In genomic region chr2:164761737-164762460, GRCh38 we compare ENCODE assay signal across 13 cellular contexts.
A peak's percentile ranks its signal among the peaks of the same experiment; 100 is the strongest.
DNase-seq lines count a peak whose midpoint lies in the region; ATAC-seq and TF ChIP-seq lines count a peak whose summit lies in the region.
"Had no signal": no experiment of that assay in that cellular context is flagged by ENCODE, and none has a peak within 500 bp of the region (broad histone marks: within the 10 kb centered on the region; RNA-seq: fewer than 3 reads in every experiment).

No MANE protein-coding gene starts in this region.

- intact Hi-C loops in activated T-helper 1 cell treated with anti-CD3 and anti-CD28 coated beads, Interleukin-12 subunit alpha, Interleukin-12 subunit beta, Interleukin-2, Interleukin-4 antibody, amounts not matched to agents 30 ng/mL and 10 ng/mL and 1 ng/mL, durations not matched to agents 14 hours and 24 hours and 36 hours (cut with micrococcal nuclease) = no loop called here
- intact Hi-C loops in mucosa of descending colon (cut with DNase I, micrococcal nuclease) = no loop called here
- intact Hi-C loops in CD8-positive, alpha-beta T cell (cut with DNase I, micrococcal nuclease) = no loop called here

- no peak overlapping the region for H3K4me3 Mint-ChIP-seq in activated T-helper 1 cell treated with anti-CD3 and anti-CD28 coated beads, Interleukin-12 subunit alpha, Interleukin-12 subunit beta, Interleukin-2, Interleukin-4 antibody, amounts not matched to agents 30 ng/mL and 10 ng/mL and 1 ng/mL, durations not matched to agents 14 hours and 24 hours and 36 hours
- no peak overlapping the region for H3K4me3 Mint-ChIP-seq in CD8-positive, alpha-beta T cell
- H3K4me3 Mint-ChIP-seq: GM23338 had no signal

- no peaks in the 10 kb centered on the region for H3K4me1 Mint-ChIP-seq in activated T-helper 1 cell treated with anti-CD3 and anti-CD28 coated beads, Interleukin-12 subunit alpha, Interleukin-12 subunit beta, Interleukin-2, Interleukin-4 antibody, amounts not matched to agents 30 ng/mL and 10 ng/mL and 1 ng/mL, durations not matched to agents 14 hours and 24 hours and 36 hours (ENCODE audit: low read depth)
- H3K4me1 Mint-ChIP-seq in CD8-positive, alpha-beta T cell (ENCODE audit: low read depth) = no peaks in the 10 kb centered on the region
- H3K4me1 Mint-ChIP-seq: GM23338 had no signal

- H3K4me2 ChIP-seq in DOHH2 (ENCODE audit: low read length) = peak overlapping the region; percentile 50
- H3K4me2 ChIP-seq: GM23338 had no signal

- H3K27me3 ChIP-seq in DOHH2 (ENCODE audit: control insufficient read depth, low read length) = no peaks in the 10 kb centered on the region
- no peaks in the 10 kb centered on the region for H3K27me3 ChIP-seq in CD8-positive, alpha-beta T cell (ENCODE audit: insufficient read depth, low read length)
- H3K27me3 ChIP-seq: BE2C, ovary had no signal

- H3K4me3 ChIP-seq in DOHH2 (ENCODE audit: low read length) = peak overlapping the region; percentile 68
- no peak overlapping the region for H3K4me3 ChIP-seq in mucosa of descending colon
- H3K4me3 ChIP-seq in CD8-positive, alpha-beta T cell (ENCODE audit: low read depth, low read length) = no peak overlapping the region
- H3K4me3 ChIP-seq: GM23338, ovary had no signal

- no peak overlapping the region for H3K27ac Mint-ChIP-seq in activated T-helper 1 cell treated with anti-CD3 and anti-CD28 coated beads, Interleukin-12 subunit alpha, Interleukin-12 subunit beta, Interleukin-2, Interleukin-4 antibody, amounts not matched to agents 30 ng/mL and 10 ng/mL and 1 ng/mL, durations not matched to agents 14 hours and 24 hours and 36 hours
- H3K27ac Mint-ChIP-seq in CD8-positive, alpha-beta T cell = no peak overlapping the region
- H3K27ac Mint-ChIP-seq: GM23338 had no signal

- no peaks in the 10 kb centered on the region for H3K27me3 Mint-ChIP-seq in activated T-helper 1 cell treated with anti-CD3 and anti-CD28 coated beads, Interleukin-12 subunit alpha, Interleukin-12 subunit beta, Interleukin-2, Interleukin-4 antibody, amounts not matched to agents 30 ng/mL and 10 ng/mL and 1 ng/mL, durations not matched to agents 14 hours and 24 hours and 36 hours (ENCODE audit: insufficient read depth)
- H3K27me3 Mint-ChIP-seq in CD8-positive, alpha-beta T cell (ENCODE audit: low read depth) = no peaks in the 10 kb centered on the region

- H3K36me3 Mint-ChIP-seq in activated T-helper 1 cell treated with anti-CD3 and anti-CD28 coated beads, Interleukin-12 subunit alpha, Interleukin-12 subunit beta, Interleukin-2, Interleukin-4 antibody, amounts not matched to agents 30 ng/mL and 10 ng/mL and 1 ng/mL, durations not matched to agents 14 hours and 24 hours and 36 hours (ENCODE audit: low read depth) = no peaks in the 10 kb centered on the region
- no peaks in the 10 kb centered on the region for H3K36me3 Mint-ChIP-seq in CD8-positive, alpha-beta T cell

- peaks cover 5% of the 10 kb centered on the region; the same call in 1 of the 2 replicates for H3F3A ChIP-seq in DOHH2 (ENCODE audit: control insufficient read depth, insufficient read depth)

- H3K9me2 ChIP-seq in DOHH2 (replicated peaks; ENCODE audit: control insufficient read depth, low read length) = no peaks in the 10 kb centered on the region

- H3K4me1 ChIP-seq in DOHH2 (ENCODE audit: control insufficient read depth, low read length) = peaks cover 60% of the 10 kb centered on the region
- H3K4me1 ChIP-seq in mucosa of descending colon (ENCODE audit: low read depth) = no peaks in the 10 kb centered on the region
- H3K4me1 ChIP-seq in CD8-positive, alpha-beta T cell (ENCODE audit: insufficient read depth, low read length) = no peaks in the 10 kb centered on the region
- H3K4me1 ChIP-seq: BE2C had no signal

- no peaks in the 10 kb centered on the region for H3K9me3 ChIP-seq in DOHH2 (ENCODE audit: control insufficient read depth, insufficient read depth, low read length)
- no peaks in the 10 kb centered on the region for H3K9me3 ChIP-seq in mucosa of descending colon
- H3K9me3 ChIP-seq in CD8-positive, alpha-beta T cell (ENCODE audit: low read length) = no peaks in the 10 kb centered on the region
- H3K9me3 ChIP-seq: BE2C, ovary had no signal

- peak overlapping the region; percentile 78 for H3K27ac ChIP-seq in DOHH2 (ENCODE audit: low read depth, low read length)
- H3K27ac ChIP-seq in CD8-positive, alpha-beta T cell (ENCODE audit: low read depth, low read length) = no peak overlapping the region
- H3K27ac ChIP-seq: HL-60, ovary had no signal

- POLR2A ChIA-PET in CD8-positive, alpha-beta T cell (lab: Charles Lee) = no interaction called here

- TF ChIP-seq CTCF in DOHH2 (IDR thresholded peaks at IDR 0.05; ENCODE audit: low read depth, low read length, poor library complexity, severe bottlenecking) (no peak), mucosa of descending colon (IDR thresholded peaks at IDR 0.05) (no peak)
- no peak for TF ChIP-seq CTCF in CD8-positive, alpha-beta T cell (IDR thresholded peaks at IDR 0.05)

- H3K36me3 ChIP-seq in DOHH2 (ENCODE audit: control insufficient read depth, low read length) = no peaks in the 10 kb centered on the region
- no peaks in the 10 kb centered on the region for H3K36me3 ChIP-seq in mucosa of descending colon (ENCODE audit: low read depth)
- H3K36me3 ChIP-seq in CD8-positive, alpha-beta T cell (ENCODE audit: insufficient read depth, low read length) = no peaks in the 10 kb centered on the region
- H3K36me3 ChIP-seq: BE2C, ovary had no signal

- H3K9me3 Mint-ChIP-seq in activated T-helper 1 cell treated with anti-CD3 and anti-CD28 coated beads, Interleukin-12 subunit alpha, Interleukin-12 subunit beta, Interleukin-2, Interleukin-4 antibody, amounts not matched to agents 30 ng/mL and 10 ng/mL and 1 ng/mL, durations not matched to agents 14 hours and 24 hours and 36 hours = no peaks in the 10 kb centered on the region
- no peaks in the 10 kb centered on the region for H3K9me3 Mint-ChIP-seq in CD8-positive, alpha-beta T cell
- H3K9me3 Mint-ChIP-seq: GM23338 had no signal

- H4K20me1 ChIP-seq in DOHH2 (ENCODE audit: control insufficient read depth, insufficient read depth, low read depth, low read length) = no peaks in the 10 kb centered on the region

- DNase-seq in activated T-helper 1 cell treated with anti-CD3 and anti-CD28 coated beads, Interleukin-12 subunit alpha, Interleukin-12 subunit beta, Interleukin-2, Interleukin-4 antibody, amounts not matched to agents 30 ng/mL and 10 ng/mL and 1 ng/mL, durations not matched to agents 14 hours and 24 hours and 36 hours (ENCODE audit: low spot score) = no peak
- no peak for DNase-seq in mucosa of descending colon
- DNase-seq in CD8-positive, alpha-beta T cell = no peak
- DNase-seq: BE2C, SIG-M5 had no signal

- CTCF ChIA-PET in CD8-positive, alpha-beta T cell (lab: Charles Lee) = no interaction called here

- H3K79me2 ChIP-seq in DOHH2 (ENCODE audit: control insufficient read depth, low read length) = peaks cover 25% of the 10 kb centered on the region

- ATAC-seq in GM19397 (IDR thresholded peaks at IDR 0.05; ENCODE audit: unreplicated experiment) (peak; percentile 2), HG03280 (IDR thresholded peaks at IDR 0.05; ENCODE audit: unreplicated experiment) (peak; percentile 6), esophagus mucosa (peak; percentile 45), HG03097 (IDR thresholded peaks at IDR 0.05; ENCODE audit: low FRiP score, unreplicated experiment) (no peak), mucosa of descending colon (no peak)
- ATAC-seq in CD8-positive, alpha-beta T cell = no peak
- ATAC-seq: GM23338 had no signal

Comparison
In these comparisons a context has a peak if more than half of its experiments do, and no peak if none do; other contexts are left out.
1. ATAC-seq: peak in GM19397 (single experiment), HG03280 (single experiment) and esophagus mucosa (single experiment); none in HG03097 (single experiment), mucosa of descending colon (single experiment) and CD8-positive, alpha-beta T cell (single experiment).